Comparison of ENCODE assay signal across 17 cellular contexts in genomic region chr2:150274108-150274507, GRCh38.
DNase-seq lines count a peak whose midpoint lies in the region; ATAC-seq, FAIRE-seq and TF ChIP-seq lines count a peak whose summit lies in the region.
"Had no signal": no experiment of that assay in that cellular context is flagged by ENCODE, and none has a peak within 500 bp of the region (broad histone marks: within the 10 kb centered on the region; RNA-seq: fewer than 3 reads in every experiment).

No MANE protein-coding gene starts in this region.

- 33 to 34% methylated on average over 3 of the region's 3 CpGs for WGBS in GM23248 (ENCODE audit: low coverage in 1 of 2, low lambda C conversion rate in 2 of 2, missing lambda C conversion rate in 2 of 2), 2 experiments

- TF ChIP-seq CTCF in RWPE2 (IDR thresholded peaks at IDR 0.05; ENCODE audit: poor library complexity, severe bottlenecking) (no peak), D721Med (IDR thresholded peaks at IDR 0.05; ENCODE audit: insufficient read depth, missing control alignments) (no peak)

- H3K9ac ChIP-seq in GM23248: no peak overlapping the region
- H3K9ac ChIP-seq: BLaER1 had no signal

- ATAC-seq in RWPE2 (ENCODE audit: low read depth) (peak; percentile 34; the same call in 1 of the 3 replicates), esophagus mucosa (peak; percentile 94), GM18498 (IDR thresholded peaks at IDR 0.05; ENCODE audit: unreplicated experiment) (no peak)
- ATAC-seq: Right ventricle myocardium inferior had no signal

- no peak for FAIRE-seq in GM19239 (lab: Jason Lieb, UNC)
- no peak for FAIRE-seq in D721Med (lab: Jason Lieb, UNC)
- FAIRE-seq: GM18507 had no signal

- H3K36me3 ChIP-seq in GM23248 (ENCODE audit: low read depth) (no peaks in the 10 kb centered on the region), RWPE2 (ENCODE audit: low read depth) (no peaks in the 10 kb centered on the region)
- H3K36me3 ChIP-seq: BLaER1 had no signal

- in situ Hi-C loops in GM23248 (cut with MboI): no loop called here

- H3K9me3 ChIP-seq in GM23248 (ENCODE audit: low read depth) (no peaks in the 10 kb centered on the region), RWPE2 (ENCODE audit: severe bottlenecking) (no peaks in the 10 kb centered on the region)

- no peaks in the 10 kb centered on the region for H3K9me2 ChIP-seq in GM23248 (ENCODE audit: insufficient read depth)

- no peak overlapping the region for H3K4me2 ChIP-seq in GM23248 (ENCODE audit: unreplicated experiment)
- H3K4me2 ChIP-seq: BLaER1 had no signal

- peaks cover 23% of the 10 kb centered on the region for H3K4me1 ChIP-seq in GM23248 (ENCODE audit: insufficient read depth)
- H3K4me1 ChIP-seq in RWPE2 (ENCODE audit: insufficient read depth, poor library complexity, severe bottlenecking): peaks cover 19% of the 10 kb centered on the region
- H3K4me1 ChIP-seq: BLaER1 had no signal

- H3K79me2 ChIP-seq in GM23248 (ENCODE audit: insufficient read depth): no peaks in the 10 kb centered on the region

- H4K20me1 ChIP-seq in GM23248 (ENCODE audit: insufficient read depth): no peaks in the 10 kb centered on the region
- H4K20me1 ChIP-seq: BLaER1 had no signal

- H3K27ac ChIP-seq in GM23248 (no peak overlapping the region), RWPE2 (ENCODE audit: poor library complexity, severe bottlenecking) (no peak overlapping the region)
- H3K27ac ChIP-seq: BLaER1, SK-N-MC had no signal

- H3K4me3 ChIP-seq in GM23248: no peak overlapping the region
- H3K4me3 ChIP-seq in RWPE2 (ENCODE audit: severe bottlenecking): no peak overlapping the region
- H3K4me3 ChIP-seq: BLaER1, SK-N-MC had no signal

- peaks cover 18% of the 10 kb centered on the region for H3F3A ChIP-seq in GM23248 (ENCODE audit: insufficient read depth)

- H3K27me3 ChIP-seq in GM23248 (replicated peaks; ENCODE audit: insufficient read depth): no peaks in the 10 kb centered on the region
- H3K27me3 ChIP-seq in RWPE2 (ENCODE audit: insufficient read depth, poor library complexity, severe bottlenecking): no peaks in the 10 kb centered on the region
- H3K27me3 ChIP-seq: BLaER1 had no signal

- peak; percentile 68 for DNase-seq in GM23248
- DNase-seq in RWPE2 (ENCODE audit: low spot score): no peak
- peak; percentile 83 for DNase-seq in renal cortical epithelial cell (ENCODE audit: low read depth)
- DNase-seq in GM19239 (ENCODE audit: insufficient read length, low spot score): no peak
- DNase-seq in D721Med (ENCODE audit: insufficient read length, low spot score): no peak
- DNase-seq: DMS 273 treated with DMSO at 0.1 percent for 48 hours, H7, Kasumi-1, NCI-H1417 treated with DMSO at 0.1 percent for 48 hours, NCI-H2029, NCI-H510A treated with DMSO at 0.1 percent for 48 hours had no signal

- no peak overlapping the region for H2AFZ ChIP-seq in GM23248

Comparison
In these comparisons a context has a peak if more than half of its experiments do, and no peak if none do; other contexts are left out.
1. DNase-seq: peak in GM23248 (single experiment) and renal cortical epithelial cell (single experiment); none in RWPE2 (single experiment), GM19239 (single experiment) and D721Med (single experiment).